14 cellular contexts compared by ENCODE assay signal in genomic region chr17:47852113-47852949, GRCh38. TPM values are rescaled to one million over a fixed set of nuclear protein-coding genes. Genes with fewer than 3 reads are reported as not detected.
A peak's percentile ranks its signal among the peaks of the same experiment; 100 is the strongest.
DNase-seq lines count a peak whose midpoint lies in the region; ATAC-seq and TF ChIP-seq lines count a peak whose summit lies in the region.
"Had no signal": no experiment of that assay in that cellular context is flagged by ENCODE, and none has a peak within 500 bp of the region (broad histone marks: within the 10 kb centered on the region; RNA-seq: fewer than 3 reads in every experiment).

No MANE protein-coding gene starts in this region.

- H3F3A ChIP-seq in neural cell (ENCODE audit: insufficient read depth, low read length, poor library complexity, severe bottlenecking): no peaks in the 10 kb centered on the region

- no peaks in the 10 kb centered on the region for H3K79me2 ChIP-seq in neural cell (replicated peaks; ENCODE audit: insufficient read depth, low read length)

- H3K4me1 Mint-ChIP-seq in IgD-negative memory B cell: peaks cover 11 to 16% (median 12%) of the 10 kb centered on the region in 3 donors

- H3K9me3 ChIP-seq in ES-I3 (ENCODE audit: control insufficient read depth, insufficient read depth, low read length): no peaks in the 10 kb centered on the region
- no peaks in the 10 kb centered on the region for H3K9me3 ChIP-seq in neural cell (ENCODE audit: low read length)

- H3K27me3 Mint-ChIP-seq in IgD-negative memory B cell: peaks cover 63% of the 10 kb centered on the region

- no peak overlapping the region for H3K4me2 ChIP-seq in neural cell (ENCODE audit: low read length)

- no peak for ATAC-seq in HG03095 (IDR thresholded peaks at IDR 0.05; ENCODE audit: unreplicated experiment)

- H3K4me3 Mint-ChIP-seq in IgD-negative memory B cell: peak overlapping the region in 3 of 4 donors; percentile 19 to 89 (median 73)

- H3K9ac ChIP-seq in ES-I3 (ENCODE audit: low read depth, low read length): peak overlapping the region; percentile 44; the same call in 1 of the 2 replicates
- H3K9ac ChIP-seq in neural cell (ENCODE audit: low read length): no peak overlapping the region

- H3K36me3 Mint-ChIP-seq in IgD-negative memory B cell: peaks cover 2% of the 10 kb centered on the region

- H3K4me1 ChIP-seq in ES-I3 (ENCODE audit: insufficient read depth, low read length): peaks cover 39% of the 10 kb centered on the region

- H3K4me3 ChIP-seq in neural cell (ENCODE audit: low read length): no peak overlapping the region

- TF ChIP-seq RAD21 in neural cell (conservative IDR thresholded peaks at IDR 0.05): no peak

- no peaks in the 10 kb centered on the region for H3K9me3 Mint-ChIP-seq in IgD-negative memory B cell

- no peak for TF ChIP-seq EP300 in neural cell (conservative IDR thresholded peaks at IDR 0.05; ENCODE audit: poor library complexity, severe bottlenecking)

- H3K27ac Mint-ChIP-seq in IgD-negative memory B cell: no peak overlapping the region

- no peak overlapping the region for H3K27ac ChIP-seq in neural cell (ENCODE audit: low read length)
- H3K27ac ChIP-seq: brain microvascular endothelial cell had no signal

- H4K20me1 ChIP-seq in neural cell (ENCODE audit: insufficient read depth): no peaks in the 10 kb centered on the region

- no peak overlapping the region for H2AFZ ChIP-seq in neural cell (ENCODE audit: low read depth, low read length)

- H3K36me3 ChIP-seq in ES-I3 (ENCODE audit: insufficient read depth, low read length) (no peaks in the 10 kb centered on the region), neural cell (ENCODE audit: insufficient read depth, low read length) (no peaks in the 10 kb centered on the region)
- H3K36me3 ChIP-seq: brain microvascular endothelial cell had no signal

- peaks cover 98% of the 10 kb centered on the region for H3K27me3 ChIP-seq in neural cell (ENCODE audit: insufficient read depth, low read depth, low read length)

- no peaks in the 10 kb centered on the region for H3K9me2 ChIP-seq in neural cell (ENCODE audit: insufficient read depth, low read length)

- peak; percentile 9 for TF ChIP-seq CTCF in neural cell (IDR thresholded peaks at IDR 0.05; ENCODE audit: poor library complexity, severe bottlenecking)

- DNase-seq in fibroblast of peridontal ligament (ENCODE audit: extremely low read depth) (peak; percentile 22), DMS 273 treated with DMSO at 0.1 percent for 48 hours (lab: John Stamatoyannopoulos, UW) (no peak), OCI-M1 (lab: John Stamatoyannopoulos, UW) (no peak)
- DNase-seq in activated CD4-positive, CD25-positive, alpha-beta regulatory T cell treated with anti-CD3 and anti-CD28 coated beads, Interleukin-2, amount 50 U/mL, for 72 hours: no peak
- DNase-seq: activated T-cell treated with anti-CD3 and anti-CD28 coated beads, Interleukin-2, amount 50 U/mL, for 1 hour; brain microvascular endothelial cell; COR-L47; hypothalamus; NCI-H748 treated with DMSO at 0.1 percent for 48 hours; SHP77 had no signal

TF ChIP-seq in neural cell, 6 proteins besides CTCF, POLR2A, EP300 and RAD21:
- TF ChIP-seq MXI1 (conservative IDR thresholded peaks at IDR 0.05; ENCODE audit: poor library complexity, severe bottlenecking) (no peak), POLR2AphosphoS5 (IDR thresholded peaks at IDR 0.05) (peak; percentile 86)

RNA-seq across cellular contexts. Expression of gene SP6, which starts 1.4 kb away (rescaled TPM):
- polyA plus RNA-seq in IgD-negative memory B cell (not detected), neural cell (0.42 and 0.44 TPM in 2 replicates)
- polyA minus RNA-seq in neural cell: 0.73 and 1.0 TPM in 2 replicates

RNA-seq across cellular contexts. Expression of gene SCRN2, which starts 11.3 kb away (rescaled TPM):
- 19.8 TPM for polyA plus RNA-seq in IgD-negative memory B cell
- 94.0 and 104 TPM in 2 replicates for polyA plus RNA-seq in neural cell
- polyA minus RNA-seq in neural cell: 35.3 and 36.0 TPM in 2 replicates

RNA-seq across cellular contexts. Expression of gene LRRC46, which starts 20.9 kb away (rescaled TPM):
- polyA plus RNA-seq in IgD-negative memory B cell (0.90 TPM), neural cell (0.12 and 0.56 TPM in 2 replicates)
- polyA minus RNA-seq in neural cell: not detected in 2 replicates

RNA-seq across cellular contexts. Expression of gene MRPL10, which starts 21.0 kb away (rescaled TPM):
- polyA plus RNA-seq in IgD-negative memory B cell: 36.2 TPM
- 33.8 and 34.2 TPM in 2 replicates for polyA plus RNA-seq in neural cell
- 20.0 and 24.3 TPM in 2 replicates for polyA minus RNA-seq in neural cell

RNA-seq across cellular contexts. Expression of gene OSBPL7, which starts 30.7 kb away (rescaled TPM):
- polyA plus RNA-seq in IgD-negative memory B cell (8.7 TPM), neural cell (10.0 and 11.4 TPM in 2 replicates)
- 10.4 and 13.1 TPM in 2 replicates for polyA minus RNA-seq in neural cell
